Comparison of ENCODE assay signal across 8 cellular contexts in the genomic region with DNA sequence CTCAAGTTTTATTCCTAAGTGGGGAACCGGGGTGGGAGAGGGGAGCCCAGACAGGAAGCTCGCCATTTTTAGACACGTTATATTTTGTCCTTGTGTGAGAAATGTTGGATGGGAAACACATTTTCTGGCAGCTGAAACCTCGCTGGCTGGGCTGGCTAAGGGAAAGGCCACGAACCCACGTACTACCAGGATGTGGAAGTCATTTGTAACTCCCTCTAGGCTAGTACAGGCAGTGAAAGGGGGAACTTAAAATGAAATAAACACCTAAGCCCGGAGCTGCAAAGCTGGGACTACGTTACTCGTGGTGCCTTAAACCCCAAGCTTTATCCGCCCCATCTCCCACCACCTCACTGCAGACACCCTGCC. TPM values are rescaled to one million over a fixed set of nuclear protein-coding genes. Genes with fewer than 3 reads are reported as not detected.
DNase-seq lines count a peak whose midpoint lies in the region; FAIRE-seq and TF ChIP-seq lines count a peak whose summit lies in the region.

No MANE protein-coding gene starts in this region.

- intact Hi-C loops in cardiac septum (cut with DNase I) (loop anchor here (5.0 kb wide), 1 partner anchor 237 kb away; no protein-coding TSS in a partner anchor), vagina (cut with DNase I) (loop anchor here (10.0 kb wide), 1 partner anchor 79 kb away; no protein-coding TSS in a partner anchor)

- H4K91ac ChIP-seq in H1 (replicated peaks; ENCODE audit: insufficient read length, low read length) = peak overlapping the region; percentile 52

- no peak for TF ChIP-seq RAD21 in H1 (IDR thresholded peaks at IDR 0.05 in 1 of 2, conservative IDR thresholded peaks at IDR 0.05 in 1 of 2; ENCODE audit: low read depth in 2 of 2, low read length in 2 of 2)

- no peak overlapping the region for H3K56ac ChIP-seq in H1 (replicated peaks; ENCODE audit: insufficient read length, low read depth, low read length)

- H2BK20ac ChIP-seq in H1 (ENCODE audit: low read length) = 0 out of 2 replicates have a peak overlapping the region, but pooled peaks have one; percentile 95

- no peaks in the 10 kb centered on the region for H3K9me3 ChIP-seq in cardiac muscle cell (ENCODE audit: low read depth)
- H3K9me3 ChIP-seq in H1 (ENCODE audit: insufficient read depth in 2 of 2, low read depth in 1 of 2, low read length in 1 of 2) = no peaks in the 10 kb centered on the region
- H3K9me3 ChIP-seq in mucosa of rectum (ENCODE audit: control insufficient read depth in 2 of 2, low read length in 2 of 2) = no peaks in the 10 kb centered on the region
- H3K9me3 ChIP-seq in vagina = no peaks in the 10 kb centered on the region

- no peak for FAIRE-seq in H1 (lab: Jason Lieb, UNC)

- H3K27ac ChIP-seq in cardiac muscle cell (no peak overlapping the region), H1 (ENCODE audit: low read depth, low read length) (no peak overlapping the region), mucosa of rectum (ENCODE audit: low read depth in 2 of 2, low read length in 2 of 2) (no peak overlapping the region), vagina (no peak overlapping the region)

- peak overlapping the region; percentile 96; the same call in 1 of the 2 replicates for H2BK12ac ChIP-seq in H1 (ENCODE audit: low read depth, low read length)

- H3K4me1 ChIP-seq in cardiac muscle cell (ENCODE audit: low read depth) = no peaks in the 10 kb centered on the region
- peaks cover 5 to 26% (median 9%) of the 10 kb centered on the region in 4 experiments for H3K4me1 ChIP-seq in H1 (replicated peaks in 1 of 4; ENCODE audit: control insufficient read depth in 3 of 4, insufficient read depth in 4 of 4, low read length in 3 of 4)
- peaks cover 5 to 18% of the 10 kb centered on the region in 2 donors for H3K4me1 ChIP-seq in mucosa of rectum (ENCODE audit: control insufficient read depth in 2 of 2, insufficient read depth in 2 of 2, low read length in 2 of 2)
- peaks cover 12% of the 10 kb centered on the region for H3K4me1 ChIP-seq in vagina

- peak overlapping the region; percentile 90 for H3K18ac ChIP-seq in H1 (ENCODE audit: extremely low read depth, low read length)

- peak overlapping the region; percentile 81 to 99 for H3K4me2 ChIP-seq in H1 (ENCODE audit: insufficient read depth in 1 of 2, low read depth in 2 of 2, low read length in 2 of 2)

- H3K23ac ChIP-seq in H1 (ENCODE audit: insufficient read length) = no peak overlapping the region

- CTCF ChIA-PET in H1 (lab: Charles Lee; ENCODE audit: partially characterized antibody) = interaction anchor here (0.6 to 5.8 kb wide), 45 partner anchors 8 to 373 kb away, joined by 3 to 90 read pairs (median 6); partner anchors contain the start of genes FOXD1 and TMEM174

- no peaks in the 10 kb centered on the region for H3K79me1 ChIP-seq in H1 (ENCODE audit: low read depth, low read length)

- H3K23me2 ChIP-seq in H1 (ENCODE audit: low read depth, low read length) = peaks cover 7% of the 10 kb centered on the region

- H2AK5ac ChIP-seq in H1 (ENCODE audit: low read depth, low read length) = no peak overlapping the region

- no peak for TF ChIP-seq CTCF in cardiac muscle cell (IDR thresholded peaks at IDR 0.05; ENCODE audit: low read depth, low read length)
- TF ChIP-seq CTCF in H1 (IDR thresholded peaks at IDR 0.05; ENCODE audit: control extremely low read depth in 1 of 3, insufficient read depth in 1 of 3, low read depth in 1 of 3, low read length in 3 of 3) = no peak
- no peak for TF ChIP-seq CTCF in vagina (IDR thresholded peaks at IDR 0.05)

- no peaks in the 10 kb centered on the region for H3K36me3 ChIP-seq in cardiac muscle cell
- no peaks in the 10 kb centered on the region for H3K36me3 ChIP-seq in H1 (ENCODE audit: control insufficient read depth in 2 of 4, insufficient read depth in 4 of 4, low read length in 3 of 4)
- no peaks in the 10 kb centered on the region for H3K36me3 ChIP-seq in mucosa of rectum (ENCODE audit: control insufficient read depth in 2 of 2, insufficient read depth in 2 of 2, low read length in 2 of 2)
- H3K36me3 ChIP-seq in vagina = no peaks in the 10 kb centered on the region

- H4K20me1 ChIP-seq in H1 (replicated peaks in 1 of 2; ENCODE audit: control insufficient read depth in 1 of 2, insufficient read depth in 2 of 2, low read length in 2 of 2) = no peaks in the 10 kb centered on the region

- WGBS in H1 (ENCODE audit: extremely low coverage in 1 of 2, insufficient coverage in 1 of 2, insufficient read length in 1 of 2, insufficient replicate concordance in 2 of 2, low coverage in 1 of 2, low lambda C conversion rate in 2 of 2, missing lambda C conversion rate in 1 of 2), 2 experiments = 10% methylated on average over 10 of the region's 10 CpGs; no CpG with 5 or more reads in 1 of the 2 experiments

- no peaks in the 10 kb centered on the region for H3K79me2 ChIP-seq in H1 (ENCODE audit: control insufficient read depth in 1 of 2, insufficient read depth in 2 of 2, low read length in 2 of 2)

- DNase-seq in cardiac muscle cell (ENCODE audit: low read depth in 1 of 2, low spot score in 1 of 2) (no peak), cardiac septum (ENCODE audit: low spot score) (no peak), H1 (ENCODE audit: low read depth in 1 of 2, low spot score in 2 of 2) (no peak), vagina (ENCODE audit: extremely low spot score in 2 of 2) (no peak), putamen (ENCODE audit: low spot score) (no peak)
- DNase-seq in stimulated activated CD4-positive, alpha-beta T cell treated with anti-CD3 and anti-CD28 coated beads, Interleukin-12 subunit alpha, Interleukin-12 subunit beta, amount 100 ng/mL, for 4 hours = no peak
- no peak for DNase-seq in effector CD4-positive, alpha-beta T cell

- TF ChIP-seq POLR2A in H1 (IDR thresholded peaks at IDR 0.05; ENCODE audit: control extremely low read depth in 1 of 2, low read depth in 2 of 2, low read length in 2 of 2) = no peak
- TF ChIP-seq POLR2A in vagina (IDR thresholded peaks at IDR 0.05) = no peak

- peak overlapping the region; percentile 77; the same call in 1 of the 2 replicates for H2BK5ac ChIP-seq in H1 (ENCODE audit: low read depth, low read length)

- H3K4me3 ChIP-seq in cardiac muscle cell (peak overlapping the region; percentile 31), H1 (ENCODE audit: extremely low read depth in 1 of 4, insufficient read depth in 2 of 4, low read depth in 3 of 4, low read length in 4 of 4) (peak overlapping the region; percentile 41 to 64 (median 60)), mucosa of rectum (ENCODE audit: low read length in 2 of 2) (peak overlapping the region; percentile 63 to 72), vagina (peak overlapping the region; percentile 38 to 50)

- H2BK15ac ChIP-seq in H1 (ENCODE audit: low read length) = peak overlapping the region; percentile 72; the same call in 1 of the 2 replicates

- POLR2A ChIA-PET in H1 (lab: Charles Lee; ENCODE audit: partially characterized antibody) = interaction anchor here (0.8 to 2.6 kb wide), 4 partner anchors 15 to 260 kb away, joined by 3 to 14 read pairs (median 6); partner anchors contain the start of gene FCHO2

- peak overlapping the region; percentile 38 for H2BK120ac ChIP-seq in H1 (replicated peaks; ENCODE audit: low read depth, low read length)

- H3K27me3 ChIP-seq in cardiac muscle cell (peaks cover 77% of the 10 kb centered on the region), H1 (replicated peaks in 1 of 4; ENCODE audit: control insufficient read depth in 3 of 4, extremely low read depth in 1 of 4, insufficient read depth in 3 of 4, low read length in 3 of 4) (peaks cover 15 to 42% (median 38%) of the 10 kb centered on the region in 4 experiments), mucosa of rectum (ENCODE audit: control insufficient read depth in 2 of 2, insufficient read depth in 2 of 2, low read length in 2 of 2) (peaks cover 28 to 33% of the 10 kb centered on the region in 2 donors), vagina (peaks cover 4% of the 10 kb centered on the region)

- H4K8ac ChIP-seq in H1 (ENCODE audit: extremely low read depth, insufficient read depth, low read length) = no peak overlapping the region

- no peak overlapping the region for H3K14ac ChIP-seq in H1 (ENCODE audit: insufficient read length)

- H4K5ac ChIP-seq in H1 (ENCODE audit: insufficient read length, low read depth, low read length) = no peak overlapping the region

- no peak for TF ChIP-seq EP300 in H1 (IDR thresholded peaks at IDR 0.05; ENCODE audit: borderline replicate concordance in 1 of 2, low read depth in 2 of 2, low read length in 2 of 2)

- H3K4ac ChIP-seq in H1 (replicated peaks; ENCODE audit: insufficient read length, low read depth, low read length) = no peak overlapping the region

- H2AFZ ChIP-seq in H1 (ENCODE audit: low read length) = peak overlapping the region; percentile 96

- H3K9ac ChIP-seq in H1 (replicated peaks in 1 of 4; ENCODE audit: extremely low read depth in 1 of 4, low read depth in 3 of 4, low read length in 3 of 4) (peak overlapping the region in 1 of 4 experiments; percentile 35; a peak in 2 of 7 replicates), mucosa of rectum (ENCODE audit: low read depth in 1 of 2, low read length in 2 of 2) (peak overlapping the region in 1 of 2 donors; percentile 69)

TF ChIP-seq in H1, 55 proteins besides CTCF, POLR2A, EP300 and RAD21:
- TF ChIP-seq SUZ12 (IDR thresholded peaks at IDR 0.05; ENCODE audit: low read length) = 0 out of 2 replicates have a peak, but pooled peaks have one; percentile 8
- 0 out of 2 replicates have a peak, but pooled peaks have one; percentile 1 for TF ChIP-seq PHF8 (conservative IDR thresholded peaks at IDR 0.05; ENCODE audit: low read depth, low read length)
- TF ChIP-seq EZH2 (IDR thresholded peaks at IDR 0.05; ENCODE audit: low read depth, low read length, severe bottlenecking) = peak; percentile 30
- no peak for TF ChIP-seq TBP (IDR thresholded peaks at IDR 0.05; ENCODE audit: low read depth, low read length)

RNA-seq across cellular contexts. Expression of gene TMEM174, which starts 42.5 kb away (rescaled TPM):
- not detected in 2 replicates for total RNA-seq in cardiac muscle cell
- not detected in 2 replicates for polyA plus RNA-seq in cardiac muscle cell
- not detected for total RNA-seq in cardiac septum
- not detected in 2 replicates for total RNA-seq in H1 (2021; fragmentation: NEBNext Ultra II Directional; extraction: Animal tissue kit (Norgen Biotek cat#: 25700))
- polyA plus RNA-seq in H1 (2011; rRNA removed) = not detected in 2 replicates
- not detected for polyA plus RNA-seq in H1 (2011; cell fraction: cytosol; rRNA removed)
- not detected for polyA plus RNA-seq in H1 (2011; cell fraction: nucleus; rRNA removed)
- polyA plus RNA-seq in H1 (2012, experiment 1 of 2) = not detected in 4 replicates
- not detected for polyA plus RNA-seq in H1 (2012, experiment 2 of 2)
- polyA plus RNA-seq in H1 (2013, experiment 1 of 2) = not detected
- polyA plus RNA-seq in H1 (2013, experiment 2 of 2) = not detected
- polyA minus RNA-seq in H1 (2011; rRNA and poly(A)+ RNA removed) = not detected in 2 replicates
- polyA minus RNA-seq in H1 (2011; cell fraction: cytosol; rRNA and poly(A)+ RNA removed) = not detected
- polyA minus RNA-seq in H1 (2011; cell fraction: nucleus; rRNA and poly(A)+ RNA removed) = not detected
- total RNA-seq in vagina = not detected
